In the genomic region with DNA sequence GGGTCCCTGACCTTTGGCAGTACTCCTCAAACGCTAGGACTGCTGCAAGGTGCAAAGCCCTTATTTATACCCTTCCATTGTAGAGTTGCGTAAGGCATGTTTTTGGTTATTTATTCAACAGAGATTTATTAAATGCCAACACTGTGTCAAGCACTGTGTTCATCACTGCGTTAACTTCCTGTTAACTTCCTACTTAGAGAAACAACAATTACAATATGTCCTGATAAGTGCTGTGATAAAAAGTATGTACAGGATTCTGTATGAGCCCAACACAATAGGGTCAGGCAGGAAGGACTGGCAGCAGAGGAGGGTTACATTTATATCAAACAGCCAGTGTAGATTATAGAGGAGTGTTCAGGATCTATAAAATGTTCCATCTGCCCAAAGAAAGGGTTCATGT, we compare ENCODE assay signal across 35 cellular contexts.
"Had no signal": no experiment of that assay in that cellular context is flagged by ENCODE, and none has a peak within 500 bp of the region (broad histone marks: within the 10 kb centered on the region; RNA-seq: fewer than 3 reads in every experiment).

No MANE protein-coding gene starts in this region.

- H3K27ac ChIP-seq: adrenal gland, body of pancreas, brain microvascular endothelial cell, breast epithelium, WERI-Rb-1 had no signal

- H3K36me3 ChIP-seq: adrenal gland, brain microvascular endothelial cell, breast epithelium, WERI-Rb-1 had no signal

- H3K4me3 ChIP-seq: adrenal gland, body of pancreas, breast epithelium had no signal

- ATAC-seq: activated CD4-positive, CD25-positive, alpha-beta regulatory T cell treated with anti-CD3 and anti-CD28 coated beads, Interleukin-2, amount 50 U/mL, for 24 hours; activated CD8-positive, alpha-beta T cell treated with anti-CD3 and anti-CD28 coated beads for 36 hours; activated naive CD4-positive, alpha-beta T cell treated with anti-CD3 and anti-CD28 coated beads, Interleukin-2, amount 50 U/mL, for 72 hours; activated T-cell treated with anti-CD3 and anti-CD28 coated beads, Interleukin-2, amount 50 U/mL, for 4 hours; activated T-cell treated with anti-CD3 and anti-CD28 coated beads, Interleukin-2, amount 50 U/mL, for 72 hours; activated T-helper 17 cell treated with anti-CD3 and anti-CD28 coated beads, Interleukin-2, amount 50 U/mL, for 72 hours; body of pancreas; WTC11 had no signal

- DNase-seq: activated CD4-positive, alpha-beta memory T cell treated with anti-CD3 and anti-CD28 coated beads for 36 hours; activated CD4-positive, alpha-beta T cell treated with anti-CD3 and anti-CD28 coated beads for 4 hours; activated CD4-positive, alpha-beta T cell treated with anti-CD3 and anti-CD28 coated beads, Interleukin-2, amount 10 ng/mL, durations not matched to agents 24 days and 14 days; activated CD4-positive, alpha-beta T cell treated with anti-CD3 and anti-CD28 coated beads, Interleukin-2, amount 50 U/mL, for 1 hour; activated CD4-positive, alpha-beta T cell treated with anti-CD3 and anti-CD28 coated beads, Interleukin-2, amount 50 U/mL, for 4 hours; activated CD4-positive, CD25-positive, alpha-beta regulatory T cell; activated CD8-positive, alpha-beta memory T cell treated with anti-CD3 and anti-CD28 coated beads, Interleukin-2, amount 50 U/mL, for 4 hours; activated CD8-positive, alpha-beta T cell treated with anti-CD3 and anti-CD28 coated beads for 36 hours; activated effector memory CD4-positive, alpha-beta T cell treated with anti-CD3 and anti-CD28 coated beads, Interleukin-2, amount 50 U/mL, for 16 hours; activated gamma-delta T cell treated with Interleukin-2 at 50 U/mL for 16 hours; activated naive CD4-positive, alpha-beta T cell; activated naive CD4-positive, alpha-beta T cell treated with anti-CD3 and anti-CD28 coated beads for 36 hours; activated naive CD4-positive, alpha-beta T cell treated with anti-CD3 and anti-CD28 coated beads, Interleukin-2, amount 50 U/mL, for 16 hours; activated naive CD8-positive, alpha-beta T cell treated with anti-CD3 and anti-CD28 coated beads for 36 hours; activated T-cell treated with anti-CD3 and anti-CD28 coated beads for 4 hours; activated T-cell treated with anti-CD3 and anti-CD28 coated beads, Interleukin-2, amount 50 U/mL, for 1 hour; activated T-cell treated with anti-CD3 and anti-CD28 coated beads, Interleukin-2, amount 50 U/mL, for 4 hours; activated T-cell treated with anti-CD3 and anti-CD28 coated beads, Interleukin-2, amount 50 U/mL, for 72 hours; adrenal gland; amniotic stem cell; aorta; body of pancreas; brain microvascular endothelial cell; cerebellar nuclear complex; T-helper 1 cell; T-helper 2 cell; T-helper 9 cell; WERI-Rb-1 had no signal

- FAIRE-seq: astrocyte, TTC549 had no signal

- H3K9me3 ChIP-seq: adrenal gland, body of pancreas, breast epithelium had no signal

- H3K27me3 ChIP-seq: adrenal gland, body of pancreas, brain microvascular endothelial cell, breast epithelium had no signal

- H3K4me1 ChIP-seq: adrenal gland, body of pancreas, breast epithelium had no signal
